Comparison of ENCODE assay signal across 26 cellular contexts in the genomic region with DNA sequence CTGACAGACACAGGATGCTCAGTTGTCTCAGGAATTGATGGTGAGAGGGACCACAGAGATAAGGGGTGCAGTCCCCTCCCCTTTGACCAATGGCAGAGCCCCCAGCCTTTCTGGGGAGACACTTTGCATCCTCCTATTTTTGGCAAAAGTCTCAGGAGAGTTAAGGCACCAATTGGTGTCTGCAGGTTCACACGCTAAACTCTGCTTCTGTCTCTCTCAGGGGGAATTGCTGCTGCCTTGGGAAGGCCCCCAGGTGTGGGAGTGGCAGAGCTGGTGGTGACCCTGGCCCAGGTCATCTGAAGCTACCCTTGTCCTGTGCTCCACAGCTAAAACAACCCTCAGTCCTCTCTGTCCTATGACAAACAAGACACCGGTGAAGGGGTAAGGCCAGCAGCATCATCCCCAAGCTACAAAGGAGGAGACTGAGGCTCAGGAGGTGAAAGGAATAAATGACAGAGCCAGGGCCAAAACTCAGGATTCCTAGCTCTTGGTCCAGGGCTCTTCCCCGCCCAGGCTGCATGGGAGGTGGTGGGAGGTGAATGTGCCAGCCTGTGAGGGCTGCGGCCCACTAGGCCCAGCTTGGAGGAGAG. TPM values are rescaled to one million over a fixed set of nuclear protein-coding genes. Genes with fewer than 3 reads are reported as not detected.
DNase-seq lines count a peak whose midpoint lies in the region; ATAC-seq, FAIRE-seq and TF ChIP-seq lines count a peak whose summit lies in the region.
"Had no signal": no experiment of that assay in that cellular context is flagged by ENCODE, and none has a peak within 500 bp of the region (broad histone marks: within the 10 kb centered on the region; RNA-seq: fewer than 3 reads in every experiment).

No MANE protein-coding gene starts in this region.

- no peak overlapping the region for H3K27ac ChIP-seq in coronary artery
- H3K27ac ChIP-seq: HL-60, PC-9 had no signal

- TF ChIP-seq POLR2A in GM12891 (IDR thresholded peaks at IDR 0.05; ENCODE audit: low read depth, low read length) = no peak

- TF ChIP-seq CTCF in coronary artery (IDR thresholded peaks at IDR 0.05) = no peak

- no peak for ATAC-seq in sciatic nerve
- no peak for ATAC-seq in GM19452 (IDR thresholded peaks at IDR 0.05; ENCODE audit: unreplicated experiment)

- intact Hi-C loops in sciatic nerve (cut with DNase I) = no loop called here

- DNase-seq in D341Med (ENCODE audit: low spot score) = peak; percentile 25
- peak; percentile 2 for DNase-seq in GM12891 (ENCODE audit: insufficient read length, low spot score)
- peak; percentile 56 for DNase-seq in coronary artery (ENCODE audit: low spot score)
- peak; percentile 23 for DNase-seq in sciatic nerve (ENCODE audit: low spot score)
- DNase-seq in amygdala (lab: John Stamatoyannopoulos, UW) = no peak
- no peak for DNase-seq in NOMO-1 (lab: John Stamatoyannopoulos, UW; ENCODE audit: unreplicated experiment in 2 of 2)
- DNase-seq: C1 segment of cervical spinal cord; CD4-positive, alpha-beta memory T cell; COR-L47; HCEC 1CT; Kasumi-1; NCI-H1105; NCI-H1436 treated with DMSO at 0.1 percent for 48 hours; NCI-H187 treated with DMSO at 0.1 percent for 48 hours; NCI-H446; NCI-H524 treated with DMSO at 0.1 percent for 48 hours; NCI-H774; NK-92 treated with Interleukin-12 subunit alpha and Interleukin-12 subunit beta, amount 100 ng/mL, for 24 hours; PC-9; SHP77 had no signal

- no peak for FAIRE-seq in GM12891 (lab: Jason Lieb, UNC)
- FAIRE-seq: G401.6, H1 had no signal

- no peak overlapping the region for H3K4me3 ChIP-seq in coronary artery
- H3K4me3 ChIP-seq: PC-9 had no signal

TF ChIP-seq in GM12891, 5 proteins besides CTCF, POLR2A, EP300 and RAD21:
- TF ChIP-seq POLR2AphosphoS5 (IDR thresholded peaks at IDR 0.05; ENCODE audit: low read depth, low read length) (no peak), POU2F2 (IDR thresholded peaks at IDR 0.05; ENCODE audit: low read depth, low read length) (no peak), TAF1 (IDR thresholded peaks at IDR 0.05; ENCODE audit: low read depth, low read length) (no peak), PAX5 (IDR thresholded peaks at IDR 0.05; ENCODE audit: insufficient read depth, low read length, severe bottlenecking) (no peak), SPI1 (IDR thresholded peaks at IDR 0.05; ENCODE audit: low read depth, low read length) (no peak)
TF ChIP-seq in GM12891: peak in this region for 0.

RNA-seq across cellular contexts. Expression of gene OSBPL7, which starts 20.3 kb away (rescaled TPM):
- 8.6 TPM for polyA plus RNA-seq in GM12891 (2012; ENCODE audit: low read depth, missing spikeins)
- 13.5 TPM for total RNA-seq in sciatic nerve

RNA-seq across cellular contexts. Expression of gene MRPL10, which starts 30.1 kb away (rescaled TPM):
- 40.8 TPM for polyA plus RNA-seq in GM12891 (2012; ENCODE audit: low read depth, missing spikeins)
- total RNA-seq in sciatic nerve = 26.6 TPM

RNA-seq across cellular contexts. Expression of gene LRRC46, which starts 30.2 kb away (rescaled TPM):
- polyA plus RNA-seq in GM12891 (2012; ENCODE audit: low read depth, missing spikeins) = 0.56 TPM
- 0.89 TPM for total RNA-seq in sciatic nerve
- total RNA-seq: H1, RPMI7951, SK-MEL-5 had no signal
- polyA plus RNA-seq: CD4-positive, alpha-beta memory T cell had no signal

RNA-seq across cellular contexts. Expression of gene SCRN2, which starts 39.8 kb away (rescaled TPM):
- 21.0 TPM for polyA plus RNA-seq in GM12891 (2012; ENCODE audit: low read depth, missing spikeins)
- 39.4 TPM for total RNA-seq in sciatic nerve

RNA-seq across cellular contexts. Expression of gene SP6, which starts 49.7 kb away (rescaled TPM):
- polyA plus RNA-seq in GM12891 (2012; ENCODE audit: low read depth, missing spikeins) = 0.09 TPM
- total RNA-seq in sciatic nerve = 0.62 TPM
- total RNA-seq: CD4-positive, alpha-beta memory T cell; RPMI7951 had no signal
- polyA plus RNA-seq: CD4-positive, alpha-beta memory T cell had no signal

Comparison
In these comparisons a context has a peak if more than half of its experiments do, and no peak if none do; other contexts are left out.
1. DNase-seq: peak in D341Med (single experiment), GM12891 (single experiment), coronary artery (single experiment) and sciatic nerve (single experiment); none in amygdala (0 of 56) and NOMO-1 (0 of 2).